Comparison of ENCODE assay signal across 10 cellular contexts in genomic region chr4:36322921-36323354, GRCh38. TPM values are rescaled to one million over a fixed set of nuclear protein-coding genes. Genes with fewer than 3 reads are reported as not detected.
A peak's percentile ranks its signal among the peaks of the same experiment; 100 is the strongest.
DNase-seq lines count a peak whose midpoint lies in the region; ATAC-seq and TF ChIP-seq lines count a peak whose summit lies in the region.
"Had no signal": no experiment of that assay in that cellular context is flagged by ENCODE, and none has a peak within 500 bp of the region (broad histone marks: within the 10 kb centered on the region; RNA-seq: fewer than 3 reads in every experiment).

No MANE protein-coding gene starts in this region.

- H3K4me1 ChIP-seq in SJCRH30: no peaks in the 10 kb centered on the region

- H3K9me3 ChIP-seq in SJCRH30 (replicated peaks): no peaks in the 10 kb centered on the region

- H3K27me3 ChIP-seq in SJCRH30: no peaks in the 10 kb centered on the region

- no peak overlapping the region for H3K27ac ChIP-seq in SJCRH30

- WGBS in lower leg skin, 2 donors: 69 to 72% methylated on average over 7 of the region's 7 CpGs

- H3K36me3 ChIP-seq in SJCRH30: no peaks in the 10 kb centered on the region

- DNase-seq in activated effector memory CD4-positive, alpha-beta T cell treated with anti-CD3 and anti-CD28 coated beads, Interleukin-2, amount 50 U/mL, for 16 hours: peak; percentile 68
- DNase-seq in activated effector memory CD4-positive, alpha-beta T cell treated with Interleukin-2 at 50 U/mL for 16 hours: no peak
- DNase-seq in activated T-helper 9 cell treated with anti-CD3 and anti-CD28 coated beads, Interleukin-2, amount 50 U/mL, for 16 hours (ENCODE audit: low read depth): peak; percentile 6
- DNase-seq in stimulated activated naive CD4-positive, alpha-beta T cell (lab: John Stamatoyannopoulos, UW): peak in 4 of 6 experiments; percentile 0 to 67 (median 60)
- no peak for DNase-seq in SJCRH30
- no peak for DNase-seq in RPMI8226
- DNase-seq in lower leg skin (ENCODE audit: low spot score in 2 of 2): no peak
- DNase-seq: NCI-H1930 had no signal

- no peak for TF ChIP-seq POLR2A in lower leg skin (IDR thresholded peaks at IDR 0.05)

- H3K4me3 ChIP-seq in SJCRH30 (no peak overlapping the region), lower leg skin (ENCODE audit: low read depth, poor library complexity, severe bottlenecking) (no peak overlapping the region)

- intact Hi-C loops in lower leg skin (cut with DNase I; ENCODE audit: low total_unique reads): no loop called here

- TF ChIP-seq CTCF in lower leg skin (IDR thresholded peaks at IDR 0.05): no peak

- ATAC-seq in HG03097 (IDR thresholded peaks at IDR 0.05; ENCODE audit: low FRiP score, unreplicated experiment): peak; percentile 36

RNA-seq across cellular contexts. Expression of gene DTHD1, which starts 41.5 kb away (rescaled TPM):
- not detected in 2 replicates for total RNA-seq in SJCRH30 (2014; rRNA removed; shearing (Covaris generic))
- total RNA-seq in lower leg skin: under 1 TPM in 1 of 4 donors, not detected in 3; 0.16 TPM
- total RNA-seq: myocyte had no signal

Comparison
In these comparisons a context has a peak if more than half of its experiments do, and no peak if none do; other contexts are left out.
1. DNase-seq: peak in activated effector memory CD4-positive, alpha-beta T cell treated with anti-CD3 and anti-CD28 coated beads, Interleukin-2, amount 50 U/mL, for 16 hours (single experiment), activated T-helper 9 cell treated with anti-CD3 and anti-CD28 coated beads, Interleukin-2, amount 50 U/mL, for 16 hours (single experiment) and stimulated activated naive CD4-positive, alpha-beta T cell (4 of 6); none in activated effector memory CD4-positive, alpha-beta T cell treated with Interleukin-2 at 50 U/mL for 16 hours (single experiment), SJCRH30 (0 of 2), RPMI8226 (single experiment) and lower leg skin (0 of 2).